Comparison of ENCODE assay signal across 1 cellular context in the genomic region with DNA sequence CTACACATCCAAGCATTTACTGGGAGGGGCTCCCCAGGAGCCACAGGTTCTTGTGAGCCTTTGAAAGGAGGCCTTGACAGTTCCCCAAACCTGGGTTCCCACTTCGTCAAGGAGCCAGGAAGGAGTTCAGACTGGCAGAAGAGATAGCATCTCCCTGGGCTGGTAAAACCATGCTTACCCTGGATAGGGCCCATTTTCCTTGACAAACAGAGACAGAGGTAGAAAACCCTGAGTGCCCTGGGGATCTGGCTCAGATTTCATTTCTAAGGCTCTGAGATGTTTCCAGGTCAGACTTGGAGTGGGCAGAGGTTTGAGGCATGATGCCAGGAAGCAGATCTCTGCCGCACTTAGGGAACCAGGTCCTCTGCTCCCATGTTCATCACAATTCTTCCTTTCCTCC.
TF ChIP-seq lines count a peak whose summit lies in the region.

No MANE protein-coding gene starts in this region.

TF ChIP-seq in H1, 55 proteins besides CTCF, POLR2A, EP300 and RAD21:
- no peak for TF ChIP-seq YY1 (IDR thresholded peaks at IDR 0.05; ENCODE audit: low read depth, low read length)
- TF ChIP-seq E2F6 (IDR thresholded peaks at IDR 0.05) = no peak
- TF ChIP-seq SP1 (IDR thresholded peaks at IDR 0.05; ENCODE audit: low read depth, low read length) = no peak
- no peak for TF ChIP-seq CTBP2 (IDR thresholded peaks at IDR 0.05; ENCODE audit: borderline replicate concordance, insufficient read depth, insufficient read length, low read length)
- no peak for TF ChIP-seq JUND (IDR thresholded peaks at IDR 0.05; ENCODE audit: low read length)
- no peak for TF ChIP-seq HDAC2 (IDR thresholded peaks at IDR 0.05; ENCODE audit: borderline replicate concordance in 1 of 2, low read depth in 2 of 2, low read length in 2 of 2)
- TF ChIP-seq ATF3 (IDR thresholded peaks at IDR 0.05; ENCODE audit: insufficient read depth, low read depth, low read length) = no peak
- no peak for TF ChIP-seq TCF12 (IDR thresholded peaks at IDR 0.05; ENCODE audit: low read depth, low read length)
- no peak for TF ChIP-seq TBP (IDR thresholded peaks at IDR 0.05; ENCODE audit: low read depth, low read length)
- no peak for TF ChIP-seq RXRA (IDR thresholded peaks at IDR 0.05; ENCODE audit: insufficient read depth, low read depth, low read length)
TF ChIP-seq in H1: peak in this region for 0.
